27 cellular contexts compared by ENCODE assay signal in the genomic region with DNA sequence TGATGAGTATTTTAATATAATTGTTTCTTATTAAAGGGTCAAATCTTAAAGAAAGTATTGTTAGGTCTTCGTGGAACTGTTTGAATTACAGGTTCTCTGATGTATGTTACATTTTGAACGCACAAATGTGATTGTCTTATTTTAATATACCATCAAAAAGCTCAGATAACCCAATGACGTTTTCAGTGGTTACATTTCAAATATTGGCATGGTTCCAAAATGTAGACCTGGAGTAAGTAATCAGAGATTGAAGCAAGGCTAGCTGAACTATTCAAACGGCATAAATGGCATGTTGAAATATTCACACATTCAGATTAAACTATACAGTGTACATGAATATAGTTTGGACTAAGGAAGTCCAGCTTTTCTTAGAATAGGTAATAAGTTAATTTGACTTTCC.
"Had no signal": no experiment of that assay in that cellular context is flagged by ENCODE, and none has a peak within 500 bp of the region (broad histone marks: within the 10 kb centered on the region; RNA-seq: fewer than 3 reads in every experiment).

No MANE protein-coding gene starts in this region.

- H3K36me3 Mint-ChIP-seq: WTC11 had no signal

- ATAC-seq: activated CD8-positive, alpha-beta T cell treated with anti-CD3 and anti-CD28 coated beads, Interleukin-2, amount 10 ng/mL, durations not matched to agents 7 days and 5 days; Panc1; Right ventricle myocardium inferior; T-helper 17 cell; WTC11 had no signal

- H3K4me3 ChIP-seq: coronary artery, SJSA1 had no signal

- H3K4me3 Mint-ChIP-seq: activated CD8-positive, alpha-beta T cell treated with anti-CD3 and anti-CD28 coated beads, Interleukin-2, amount 10 ng/mL, durations not matched to agents 7 days and 5 days; activated naive CD4-positive, alpha-beta T cell treated with anti-CD3 and anti-CD28 coated beads, Interleukin-2, amount 50 U/mL, for 24 hours; activated T-helper 1 cell treated with anti-CD3 and anti-CD28 coated beads, Interleukin-12 subunit alpha, Interleukin-12 subunit beta, Interleukin-2, Interleukin-4 antibody, amounts not matched to agents 30 ng/mL and 10 ng/mL and 1 ng/mL, durations not matched to agents 14 hours and 24 hours and 36 hours; T-helper 17 cell; WTC11 had no signal

- H3K27me3 Mint-ChIP-seq: activated naive CD4-positive, alpha-beta T cell treated with anti-CD3 and anti-CD28 coated beads, Interleukin-2, amount 50 U/mL, for 24 hours; T-helper 17 cell had no signal

- H3K27me3 ChIP-seq: SJSA1 had no signal

- H3K27ac ChIP-seq: coronary artery, SJSA1 had no signal

- H3K27ac Mint-ChIP-seq: activated CD8-positive, alpha-beta T cell treated with anti-CD3 and anti-CD28 coated beads, Interleukin-2, amount 10 ng/mL, durations not matched to agents 7 days and 5 days; activated naive CD4-positive, alpha-beta T cell treated with anti-CD3 and anti-CD28 coated beads, Interleukin-2, amount 50 U/mL, for 24 hours; activated T-helper 1 cell treated with anti-CD3 and anti-CD28 coated beads, Interleukin-12 subunit alpha, Interleukin-12 subunit beta, Interleukin-2, Interleukin-4 antibody, amounts not matched to agents 30 ng/mL and 10 ng/mL and 1 ng/mL, durations not matched to agents 14 hours and 24 hours and 36 hours; T-helper 17 cell; WTC11 had no signal

- DNase-seq: activated CD4-positive, alpha-beta T cell treated with anti-CD3 and anti-CD28 coated beads for 48 hours; activated CD4-positive, alpha-beta T cell treated with anti-CD3 and anti-CD28 coated beads, Interleukin-2, amount 50 U/mL, for 4 hours; activated CD4-positive, CD25-positive, alpha-beta regulatory T cell treated with anti-CD3 and anti-CD28 coated beads, Interleukin-2, amount 50 U/mL, for 72 hours; activated CD8-positive, alpha-beta memory T cell treated with anti-CD3 and anti-CD28 coated beads, Interleukin-2, amount 50 U/mL, for 48 hours; activated CD8-positive, alpha-beta T cell treated with anti-CD3 and anti-CD28 coated beads, Interleukin-2, amount 10 ng/mL, durations not matched to agents 7 days and 5 days; activated effector memory CD4-positive, alpha-beta T cell treated with Interleukin-2 at 50 U/mL for 16 hours; activated naive CD4-positive, alpha-beta T cell; activated T-cell treated with anti-CD3 and anti-CD28 coated beads, Interleukin-2, amount 50 U/mL, for 1 hour; aorta; central memory CD4-positive, alpha-beta T cell; NCI-H1048; NCI-H146; NCI-H1930; NCI-H226; NCI-H526; NK-92 treated with Interleukin-12 subunit alpha and Interleukin-12 subunit beta, amount 100 ng/mL, for 24 hours; OCI-M1; RPMI8226; T-helper 17 cell; T-helper 9 cell had no signal

- H3K9me3 Mint-ChIP-seq: activated naive CD4-positive, alpha-beta T cell treated with anti-CD3 and anti-CD28 coated beads, Interleukin-2, amount 50 U/mL, for 24 hours; WTC11 had no signal

- H3K9me3 ChIP-seq: SJSA1 had no signal

- H3K4me1 ChIP-seq: SJSA1 had no signal
